22 cellular contexts compared by ENCODE assay signal in genomic region chr5:135842737-135843136, GRCh38. TPM values are rescaled to one million over a fixed set of nuclear protein-coding genes. Genes with fewer than 3 reads are reported as not detected.
A peak's percentile ranks its signal among the peaks of the same experiment; 100 is the strongest.
DNase-seq lines count a peak whose midpoint lies in the region; ATAC-seq, FAIRE-seq and TF ChIP-seq lines count a peak whose summit lies in the region.
"Had no signal": no experiment of that assay in that cellular context is flagged by ENCODE, and none has a peak within 500 bp of the region (broad histone marks: within the 10 kb centered on the region; RNA-seq: fewer than 3 reads in every experiment).

No MANE protein-coding gene starts in this region.

- TF ChIP-seq POLR2A in tibial nerve (IDR thresholded peaks at IDR 0.05) = no peak

- 41 to 48% methylated on average over 4 of the region's 4 CpGs for WGBS in tibial nerve, 2 donors

- intact Hi-C loops in Right ventricle myocardium superior (cut with DNase I) = no loop called here

- no peak overlapping the region for H3K27ac ChIP-seq in right atrium auricular region
- H3K27ac ChIP-seq in tibial nerve = peak overlapping the region in 3 of 4 donors; percentile 52 to 78 (median 73)
- H3K27ac ChIP-seq: A549, RWPE1 had no signal

- no peaks in the 10 kb centered on the region for H3K9me3 ChIP-seq in right atrium auricular region
- H3K9me3 ChIP-seq in tibial nerve = peaks cover 0 to 6% (median 0%) of the 10 kb centered on the region in 4 donors

- no peak for TF ChIP-seq CTCF in right atrium auricular region (IDR thresholded peaks at IDR 0.05)
- TF ChIP-seq CTCF in tibial nerve (IDR thresholded peaks at IDR 0.05) = no peak

- H3K36me3 ChIP-seq in right atrium auricular region = no peaks in the 10 kb centered on the region
- no peaks in the 10 kb centered on the region for H3K36me3 ChIP-seq in tibial nerve
- H3K36me3 ChIP-seq: MG63 had no signal

- DNase-seq in Right ventricle myocardium superior (no peak), right atrium auricular region (ENCODE audit: low spot score) (no peak), hippocampal formation (lab: John Stamatoyannopoulos, UW) (peak; percentile 63 to 84), occipital lobe (lab: John Stamatoyannopoulos, UW) (peak; percentile 43), tibial nerve (ENCODE audit: low spot score in 2 of 2) (no peak), HTR-8/SVneo (ENCODE audit: insufficient read length, low spot score) (no peak)
- DNase-seq in effector CD4-positive, alpha-beta T cell = no peak
- DNase-seq: COR-L47, DMS153, EL, H7, IMR-90, Karpas-422, MG63, NCI-H1092 treated with DMSO at 0.1 percent for 48 hours, NCI-H2081 treated with DMSO at 0.1 percent for 48 hours, NCI-H510A, NCI-H774 had no signal

- H3K4me3 ChIP-seq in right atrium auricular region (no peak overlapping the region), tibial nerve (no peak overlapping the region)
- H3K4me3 ChIP-seq: A549, MG63 had no signal

- FAIRE-seq in HTR-8/SVneo (lab: Jason Lieb, UNC) = no peak
- FAIRE-seq: A549 had no signal

- peak; percentile 78 for ATAC-seq in Right ventricle myocardium superior (ENCODE audit: poor library complexity)
- ATAC-seq in HG02970 (IDR thresholded peaks at IDR 0.05; ENCODE audit: low FRiP score, unreplicated experiment) = no peak

- no peaks in the 10 kb centered on the region for H3K4me1 ChIP-seq in right atrium auricular region
- no peaks in the 10 kb centered on the region for H3K4me1 ChIP-seq in tibial nerve
- H3K4me1 ChIP-seq: A549 had no signal

- H3K27me3 ChIP-seq in right atrium auricular region (no peaks in the 10 kb centered on the region), tibial nerve (peaks cover 0 to 8% of the 10 kb centered on the region in 2 donors)

- TF ChIP-seq EP300 in tibial nerve (IDR thresholded peaks at IDR 0.05) = no peak

RNA-seq across cellular contexts. Expression of gene SLC25A48, which starts 8.3 kb away (rescaled TPM):
- total RNA-seq in Right ventricle myocardium superior = not detected
- total RNA-seq in right atrium auricular region = not detected
- total RNA-seq in occipital lobe = 0.62 TPM
- total RNA-seq in tibial nerve = 10 to 100 TPM; 59.4 to 91.2 (median 72.1) TPM
- total RNA-seq: HT-29, IMR-90 had no signal

RNA-seq across cellular contexts. Expression of gene IL9, which starts 52.9 kb away (rescaled TPM):
- total RNA-seq in Right ventricle myocardium superior = not detected
- not detected for total RNA-seq in right atrium auricular region
- not detected for total RNA-seq in occipital lobe
- total RNA-seq in tibial nerve = not detected
- total RNA-seq: H7, HT-29, IMR-90 had no signal

Comparison
In these comparisons a context has a peak if more than half of its experiments do, and no peak if none do; other contexts are left out.
1. DNase-seq: peak in hippocampal formation (2 of 2) and occipital lobe (single experiment); none in Right ventricle myocardium superior (single experiment), right atrium auricular region (single experiment), tibial nerve (0 of 2), effector CD4-positive, alpha-beta T cell (single experiment) and HTR-8/SVneo (single experiment).
2. H3K27ac ChIP-seq: peak in tibial nerve (3 of 4); none in right atrium auricular region (0 of 2).
3. RNA of gene SLC25A48, which starts 8.3 kb away (total RNA-seq): 59.4 to 91.2 TPM in tibial nerve; 0.62 TPM in occipital lobe (single experiment), not detected in Right ventricle myocardium superior (single experiment) and not detected in right atrium auricular region; every median in the first group is over 10 times any median in the second.